ENCODE assay signal across 3 cellular contexts in the genomic region with DNA sequence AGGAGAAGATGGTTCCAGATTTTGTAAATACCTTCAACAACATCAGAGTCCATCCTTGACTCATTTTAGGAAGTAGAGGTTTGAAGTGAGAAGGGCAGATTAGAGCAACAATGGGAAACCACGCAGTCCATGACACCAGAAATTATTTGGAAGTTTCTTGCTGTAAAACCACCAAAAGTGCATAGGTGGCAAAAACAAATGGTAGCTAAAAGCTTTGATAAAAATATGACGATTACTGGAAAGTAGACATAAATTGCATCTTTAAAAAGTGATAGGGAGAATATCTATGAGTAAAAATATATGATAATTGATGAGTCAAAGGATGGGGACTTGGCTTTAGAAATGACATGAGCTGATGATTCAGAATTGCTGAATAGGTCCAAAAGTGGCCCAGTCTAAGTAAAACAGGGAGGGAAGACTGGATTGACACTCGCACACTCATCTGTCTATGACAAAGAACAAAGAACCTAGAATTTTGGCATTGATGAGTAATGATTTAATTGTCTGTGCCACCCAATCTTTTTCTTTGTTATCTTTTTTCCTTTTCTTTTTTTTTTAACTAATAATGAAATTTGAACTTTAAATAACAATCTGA.
TF ChIP-seq lines count a peak whose summit lies in the region.

No MANE protein-coding gene starts in this region.

TF ChIP-seq in SK-N-SH, 30 proteins besides CTCF, POLR2A, EP300 and RAD21 (continued from another document):
- TF ChIP-seq, protein P1, sequence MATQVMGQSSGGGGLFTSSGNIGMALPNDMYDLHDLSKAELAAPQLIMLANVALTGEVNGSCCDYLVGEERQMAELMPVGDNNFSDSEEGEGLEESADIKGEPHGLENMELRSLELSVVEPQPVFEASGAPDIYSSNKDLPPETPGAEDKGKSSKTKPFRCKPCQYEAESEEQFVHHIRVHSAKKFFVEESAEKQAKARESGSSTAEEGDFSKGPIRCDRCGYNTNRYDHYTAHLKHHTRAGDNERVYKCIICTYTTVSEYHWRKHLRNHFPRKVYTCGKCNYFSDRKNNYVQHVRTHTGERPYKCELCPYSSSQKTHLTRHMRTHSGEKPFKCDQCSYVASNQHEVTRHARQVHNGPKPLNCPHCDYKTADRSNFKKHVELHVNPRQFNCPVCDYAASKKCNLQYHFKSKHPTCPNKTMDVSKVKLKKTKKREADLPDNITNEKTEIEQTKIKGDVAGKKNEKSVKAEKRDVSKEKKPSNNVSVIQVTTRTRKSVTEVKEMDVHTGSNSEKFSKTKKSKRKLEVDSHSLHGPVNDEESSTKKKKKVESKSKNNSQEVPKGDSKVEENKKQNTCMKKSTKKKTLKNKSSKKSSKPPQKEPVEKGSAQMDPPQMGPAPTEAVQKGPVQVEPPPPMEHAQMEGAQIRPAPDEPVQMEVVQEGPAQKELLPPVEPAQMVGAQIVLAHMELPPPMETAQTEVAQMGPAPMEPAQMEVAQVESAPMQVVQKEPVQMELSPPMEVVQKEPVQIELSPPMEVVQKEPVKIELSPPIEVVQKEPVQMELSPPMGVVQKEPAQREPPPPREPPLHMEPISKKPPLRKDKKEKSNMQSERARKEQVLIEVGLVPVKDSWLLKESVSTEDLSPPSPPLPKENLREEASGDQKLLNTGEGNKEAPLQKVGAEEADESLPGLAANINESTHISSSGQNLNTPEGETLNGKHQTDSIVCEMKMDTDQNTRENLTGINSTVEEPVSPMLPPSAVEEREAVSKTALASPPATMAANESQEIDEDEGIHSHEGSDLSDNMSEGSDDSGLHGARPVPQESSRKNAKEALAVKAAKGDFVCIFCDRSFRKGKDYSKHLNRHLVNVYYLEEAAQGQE (IDR thresholded peaks at IDR 0.05; ENCODE audit: low read depth, low read length): no peak
- no peak for TF ChIP-seq POLR2AphosphoS5 (IDR thresholded peaks at IDR 0.05; ENCODE audit: low read depth, low read length)
- TF ChIP-seq ELF1 (IDR thresholded peaks at IDR 0.05): no peak
- no peak for TF ChIP-seq RCOR1 (IDR thresholded peaks at IDR 0.05; ENCODE audit: low read length)
- no peak for TF ChIP-seq RXRA (IDR thresholded peaks at IDR 0.05; ENCODE audit: borderline replicate concordance, low read depth)
- TF ChIP-seq TAF1 (IDR thresholded peaks at IDR 0.05; ENCODE audit: borderline replicate concordance, low read depth, low read length): no peak
- no peak for TF ChIP-seq MEF2A (IDR thresholded peaks at IDR 0.05; ENCODE audit: borderline replicate concordance, low read depth)
- TF ChIP-seq JUND (IDR thresholded peaks at IDR 0.05): no peak
- TF ChIP-seq TEAD4 (IDR thresholded peaks at IDR 0.05; ENCODE audit: borderline replicate concordance, insufficient read depth): no peak

TF ChIP-seq in SK-N-SH treated with all-trans-retinoic acid at 6 μM for 48 hours, 23 proteins besides CTCF, POLR2A, EP300 and RAD21 (continued from another document and continues in another):
- TF ChIP-seq, protein P2, sequence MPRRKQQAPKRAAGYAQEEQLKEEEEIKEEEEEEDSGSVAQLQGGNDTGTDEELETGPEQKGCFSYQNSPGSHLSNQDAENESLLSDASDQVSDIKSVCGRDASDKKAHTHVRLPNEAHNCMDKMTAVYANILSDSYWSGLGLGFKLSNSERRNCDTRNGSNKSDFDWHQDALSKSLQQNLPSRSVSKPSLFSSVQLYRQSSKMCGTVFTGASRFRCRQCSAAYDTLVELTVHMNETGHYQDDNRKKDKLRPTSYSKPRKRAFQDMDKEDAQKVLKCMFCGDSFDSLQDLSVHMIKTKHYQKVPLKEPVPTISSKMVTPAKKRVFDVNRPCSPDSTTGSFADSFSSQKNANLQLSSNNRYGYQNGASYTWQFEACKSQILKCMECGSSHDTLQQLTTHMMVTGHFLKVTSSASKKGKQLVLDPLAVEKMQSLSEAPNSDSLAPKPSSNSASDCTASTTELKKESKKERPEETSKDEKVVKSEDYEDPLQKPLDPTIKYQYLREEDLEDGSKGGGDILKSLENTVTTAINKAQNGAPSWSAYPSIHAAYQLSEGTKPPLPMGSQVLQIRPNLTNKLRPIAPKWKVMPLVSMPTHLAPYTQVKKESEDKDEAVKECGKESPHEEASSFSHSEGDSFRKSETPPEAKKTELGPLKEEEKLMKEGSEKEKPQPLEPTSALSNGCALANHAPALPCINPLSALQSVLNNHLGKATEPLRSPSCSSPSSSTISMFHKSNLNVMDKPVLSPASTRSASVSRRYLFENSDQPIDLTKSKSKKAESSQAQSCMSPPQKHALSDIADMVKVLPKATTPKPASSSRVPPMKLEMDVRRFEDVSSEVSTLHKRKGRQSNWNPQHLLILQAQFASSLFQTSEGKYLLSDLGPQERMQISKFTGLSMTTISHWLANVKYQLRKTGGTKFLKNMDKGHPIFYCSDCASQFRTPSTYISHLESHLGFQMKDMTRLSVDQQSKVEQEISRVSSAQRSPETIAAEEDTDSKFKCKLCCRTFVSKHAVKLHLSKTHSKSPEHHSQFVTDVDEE (CRISPR knock-in tag; IDR thresholded peaks at IDR 0.05): no peak
- TF ChIP-seq, protein P3, sequence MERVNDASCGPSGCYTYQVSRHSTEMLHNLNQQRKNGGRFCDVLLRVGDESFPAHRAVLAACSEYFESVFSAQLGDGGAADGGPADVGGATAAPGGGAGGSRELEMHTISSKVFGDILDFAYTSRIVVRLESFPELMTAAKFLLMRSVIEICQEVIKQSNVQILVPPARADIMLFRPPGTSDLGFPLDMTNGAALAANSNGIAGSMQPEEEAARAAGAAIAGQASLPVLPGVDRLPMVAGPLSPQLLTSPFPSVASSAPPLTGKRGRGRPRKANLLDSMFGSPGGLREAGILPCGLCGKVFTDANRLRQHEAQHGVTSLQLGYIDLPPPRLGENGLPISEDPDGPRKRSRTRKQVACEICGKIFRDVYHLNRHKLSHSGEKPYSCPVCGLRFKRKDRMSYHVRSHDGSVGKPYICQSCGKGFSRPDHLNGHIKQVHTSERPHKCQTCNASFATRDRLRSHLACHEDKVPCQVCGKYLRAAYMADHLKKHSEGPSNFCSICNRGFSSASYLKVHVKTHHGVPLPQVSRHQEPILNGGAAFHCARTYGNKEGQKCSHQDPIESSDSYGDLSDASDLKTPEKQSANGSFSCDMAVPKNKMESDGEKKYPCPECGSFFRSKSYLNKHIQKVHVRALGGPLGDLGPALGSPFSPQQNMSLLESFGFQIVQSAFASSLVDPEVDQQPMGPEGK (CRISPR knock-in tag; IDR thresholded peaks at IDR 0.05; ENCODE audit: borderline replicate concordance): no peak
- TF ChIP-seq, protein P4, sequence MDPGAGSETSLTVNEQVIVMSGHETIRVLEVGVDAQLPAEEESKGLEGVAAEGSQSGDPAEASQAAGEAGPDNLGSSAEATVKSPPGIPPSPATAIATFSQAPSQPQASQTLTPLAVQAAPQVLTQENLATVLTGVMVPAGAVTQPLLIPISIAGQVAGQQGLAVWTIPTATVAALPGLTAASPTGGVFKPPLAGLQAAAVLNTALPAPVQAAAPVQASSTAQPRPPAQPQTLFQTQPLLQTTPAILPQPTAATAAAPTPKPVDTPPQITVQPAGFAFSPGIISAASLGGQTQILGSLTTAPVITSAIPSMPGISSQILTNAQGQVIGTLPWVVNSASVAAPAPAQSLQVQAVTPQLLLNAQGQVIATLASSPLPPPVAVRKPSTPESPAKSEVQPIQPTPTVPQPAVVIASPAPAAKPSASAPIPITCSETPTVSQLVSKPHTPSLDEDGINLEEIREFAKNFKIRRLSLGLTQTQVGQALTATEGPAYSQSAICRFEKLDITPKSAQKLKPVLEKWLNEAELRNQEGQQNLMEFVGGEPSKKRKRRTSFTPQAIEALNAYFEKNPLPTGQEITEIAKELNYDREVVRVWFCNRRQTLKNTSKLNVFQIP (CRISPR knock-in tag; IDR thresholded peaks at IDR 0.05; ENCODE audit: borderline replicate concordance, low read depth): no peak
- TF ChIP-seq ZC3H10 (CRISPR knock-in tag; IDR thresholded peaks at IDR 0.05) (no peak), TOX (CRISPR knock-in tag; IDR thresholded peaks at IDR 0.05; ENCODE audit: borderline replicate concordance) (no peak), ZFP30 (CRISPR knock-in tag; IDR thresholded peaks at IDR 0.05) (no peak), RARB (CRISPR knock-in tag; IDR thresholded peaks at IDR 0.05) (no peak), ZFP3 (CRISPR knock-in tag; IDR thresholded peaks at IDR 0.05) (no peak), ZNF70 (CRISPR knock-in tag; IDR thresholded peaks at IDR 0.05) (no peak), ARNTL (CRISPR knock-in tag; IDR thresholded peaks at IDR 0.05; ENCODE audit: borderline replicate concordance, low read depth) (no peak), TCF4 (CRISPR knock-in tag; IDR thresholded peaks at IDR 0.05; ENCODE audit: borderline replicate concordance) (no peak), BACH2 (CRISPR knock-in tag; IDR thresholded peaks at IDR 0.05; ENCODE audit: borderline replicate concordance) (no peak)
- TF ChIP-seq, protein P5, sequence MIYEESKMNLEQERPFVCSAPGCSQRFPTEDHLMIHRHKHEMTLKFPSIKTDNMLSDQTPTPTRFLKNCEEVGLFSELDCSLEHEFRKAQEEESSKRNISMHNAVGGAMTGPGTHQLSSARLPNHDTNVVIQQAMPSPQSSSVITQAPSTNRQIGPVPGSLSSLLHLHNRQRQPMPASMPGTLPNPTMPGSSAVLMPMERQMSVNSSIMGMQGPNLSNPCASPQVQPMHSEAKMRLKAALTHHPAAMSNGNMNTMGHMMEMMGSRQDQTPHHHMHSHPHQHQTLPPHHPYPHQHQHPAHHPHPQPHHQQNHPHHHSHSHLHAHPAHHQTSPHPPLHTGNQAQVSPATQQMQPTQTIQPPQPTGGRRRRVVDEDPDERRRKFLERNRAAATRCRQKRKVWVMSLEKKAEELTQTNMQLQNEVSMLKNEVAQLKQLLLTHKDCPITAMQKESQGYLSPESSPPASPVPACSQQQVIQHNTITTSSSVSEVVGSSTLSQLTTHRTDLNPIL (CRISPR knock-in tag; IDR thresholded peaks at IDR 0.05; ENCODE audit: low read depth): no peak

TF ChIP-seq in H1, 55 proteins besides CTCF, POLR2A, EP300 and RAD21 (continued from another document):
- TF ChIP-seq RNF2 (IDR thresholded peaks at IDR 0.05; ENCODE audit: borderline replicate concordance, low read depth, low read length, missing control alignments, poor library complexity, severe bottlenecking) (no peak), SIN3A (conservative IDR thresholded peaks at IDR 0.05 in 1 of 2, IDR thresholded peaks at IDR 0.05 in 1 of 2; ENCODE audit: low read depth in 1 of 2, low read length in 2 of 2) (no peak), PHF8 (conservative IDR thresholded peaks at IDR 0.05; ENCODE audit: low read depth, low read length) (no peak), YY1 (IDR thresholded peaks at IDR 0.05; ENCODE audit: low read depth, low read length) (no peak)
